In genomic region chr19:10135551-10136334, GRCh38 we compare ENCODE assay signal across 1 cellular context.
A peak's percentile ranks its signal among the peaks of the same experiment; 100 is the strongest.
TF ChIP-seq lines count a peak whose summit lies in the region.

No MANE protein-coding gene starts in this region.

TF ChIP-seq in H1, 55 proteins besides CTCF, POLR2A, EP300 and RAD21:
- no peak for TF ChIP-seq SIRT6 (IDR thresholded peaks at IDR 0.05; ENCODE audit: low read length)
- peak; percentile 16; the same call in 1 of the 2 replicates for TF ChIP-seq POLR2AphosphoS5 (IDR thresholded peaks at IDR 0.05; ENCODE audit: low read depth, low read length)
